In genomic region chr3:23017800-23018199, GRCh38 we compare ENCODE assay signal across 16 cellular contexts.
DNase-seq lines count a peak whose midpoint lies in the region; ATAC-seq and TF ChIP-seq lines count a peak whose summit lies in the region.
"Had no signal": no experiment of that assay in that cellular context is flagged by ENCODE, and none has a peak within 500 bp of the region (broad histone marks: within the 10 kb centered on the region; RNA-seq: fewer than 3 reads in every experiment).

No MANE protein-coding gene starts in this region.

- no peak for TF ChIP-seq CTCF in astrocyte of the spinal cord (IDR thresholded peaks at IDR 0.05; ENCODE audit: low read depth, low read length)

- DNase-seq in AG20443 (ENCODE audit: low spot score): peak; percentile 80
- peak; percentile 39 for DNase-seq in HS-5 (ENCODE audit: low read depth)
- peak; percentile 46 for DNase-seq in astrocyte of the spinal cord (ENCODE audit: low read depth, low spot score)
- DNase-seq in inferior parietal cortex (ENCODE audit: extremely low spot score): peak; percentile 17
- DNase-seq in NCI-H774 (lab: John Stamatoyannopoulos, UW): no peak
- no peak for DNase-seq in NCI-H2081 (lab: John Stamatoyannopoulos, UW)
- DNase-seq in activated naive CD4-positive, alpha-beta T cell treated with anti-CD3 and anti-CD28 coated beads, Interleukin-2, amount 50 U/mL, for 16 hours: no peak
- DNase-seq: activated naive CD8-positive, alpha-beta T cell treated with anti-CD3 and anti-CD28 coated beads, Interleukin-2, amount 10 ng/mL, durations not matched to agents 7 days and 5 days; foreskin melanocyte; kidney; MV-4-11; NCI-H2171; stimulated activated CD4-positive, alpha-beta T cell treated with anti-CD3 and anti-CD28 coated beads, Interleukin-1b, Interleukin-23, amount 100 ng/mL, for 48 hours; SW 1271 had no signal

- ATAC-seq in GM21529 (IDR thresholded peaks at IDR 0.05; ENCODE audit: unreplicated experiment): no peak

- no peak overlapping the region for H3K4me3 ChIP-seq in astrocyte of the spinal cord (ENCODE audit: low read depth, low read length)
- H3K4me3 ChIP-seq: tibial nerve had no signal

- in situ Hi-C loops in astrocyte of the spinal cord (cut with HindIII; ENCODE audit: low sequenced_read_pairs): no loop called here

Comparison
In these comparisons a context has a peak if more than half of its experiments do, and no peak if none do; other contexts are left out.
1. DNase-seq: peak in AG20443 (single experiment), HS-5 (single experiment), astrocyte of the spinal cord (single experiment) and inferior parietal cortex (single experiment); none in NCI-H774 (single experiment), NCI-H2081 (0 of 2) and activated naive CD4-positive, alpha-beta T cell treated with anti-CD3 and anti-CD28 coated beads, Interleukin-2, amount 50 U/mL, for 16 hours (single experiment).